ENCODE assay signal across 1 cellular context in genomic region chr4:183444149-183444952, GRCh38.
TF ChIP-seq lines count a peak whose summit lies in the region.

Gene CDKN2AIP (plus strand): TSS chr4:183444636. CDS start chr4:183444798, 162 bp downstream.

TF ChIP-seq in HepG2, 621 proteins besides CTCF, POLR2A, EP300 and RAD21 (continued from another document and continues in another):
- TF ChIP-seq SKIL (CRISPR knock-in tag; IDR thresholded peaks at IDR 0.05; ENCODE audit: borderline replicate concordance) (peak; percentile 73), ZNF646 (CRISPR knock-in tag; IDR thresholded peaks at IDR 0.05) (peak; percentile 75; the same call in 1 of the 2 replicates), GTF3A (CRISPR knock-in tag; conservative IDR thresholded peaks at IDR 0.05) (no peak), PCBP1 (IDR thresholded peaks at IDR 0.05; ENCODE audit: borderline replicate concordance, low read depth, low read length) (no peak), MAFK (conservative IDR thresholded peaks at IDR 0.05 in 1 of 2, IDR thresholded peaks at IDR 0.05 in 1 of 2; ENCODE audit: low read length in 2 of 2) (no peak), SRSF9 (IDR thresholded peaks at IDR 0.05; ENCODE audit: borderline replicate concordance, insufficient read depth, low read depth, low read length, poor library complexity, severe bottlenecking) (no peak), ZFP36L1 (CRISPR knock-in tag; IDR thresholded peaks at IDR 0.05) (no peak; the same call in 1 of the 2 replicates), ZNF549 (CRISPR knock-in tag; IDR thresholded peaks at IDR 0.05) (no peak), CCDC6 (CRISPR knock-in tag; IDR thresholded peaks at IDR 0.05) (peak; percentile 80; the same call in 1 of the 2 replicates), ZNF552 (CRISPR knock-in tag; IDR thresholded peaks at IDR 0.05; ENCODE audit: borderline replicate concordance) (no peak), ZBTB21 (CRISPR knock-in tag; IDR thresholded peaks at IDR 0.05) (no peak; the same call in 1 of the 2 replicates), THAP9 (CRISPR knock-in tag; IDR thresholded peaks at IDR 0.05; ENCODE audit: borderline replicate concordance) (peak; percentile 66), GATA4 (IDR thresholded peaks at IDR 0.05; ENCODE audit: borderline replicate concordance, low read depth) (peak; percentile 53; the same call in 1 of the 2 replicates), MAZ (IDR thresholded peaks at IDR 0.05; ENCODE audit: borderline replicate concordance, low read depth, low read length) (0 out of 2 replicates have a peak, but pooled peaks have one; percentile 21), MAZ (CRISPR knock-in tag; IDR thresholded peaks at IDR 0.05; ENCODE audit: low read depth) (peak; percentile 88), KDM5B (CRISPR knock-in tag; IDR thresholded peaks at IDR 0.05; ENCODE audit: borderline replicate concordance) (0 out of 2 replicates have a peak, but pooled peaks have one; percentile 29), PTBP1 (IDR thresholded peaks at IDR 0.05; ENCODE audit: low read depth, low read length, poor library complexity, severe bottlenecking) (no peak), REL (CRISPR knock-in tag; conservative IDR thresholded peaks at IDR 0.05) (peak; percentile 75), FOXC1 (CRISPR knock-in tag; IDR thresholded peaks at IDR 0.05; ENCODE audit: borderline replicate concordance) (peak; percentile 57), ZBTB14 (CRISPR knock-in tag; IDR thresholded peaks at IDR 0.05) (peak; percentile 69), U2AF1 (optimal IDR thresholded peaks at IDR 0.05; ENCODE audit: low read depth, low read length) (no peak), NR2F2 (IDR thresholded peaks at IDR 0.05; ENCODE audit: borderline replicate concordance, low read depth) (no peak; the same call in 1 of the 2 replicates), ZNF766 (CRISPR knock-in tag; IDR thresholded peaks at IDR 0.05; ENCODE audit: borderline replicate concordance) (no peak), GABPA (IDR thresholded peaks at IDR 0.05; ENCODE audit: low read depth, low read length) (peak; percentile 73), GABPA (CRISPR knock-in tag; IDR thresholded peaks at IDR 0.05; ENCODE audit: low read depth) (peak; percentile 87), FOXO1 (CRISPR knock-in tag; IDR thresholded peaks at IDR 0.05) (no peak; the same call in 1 of the 2 replicates), ZMYM3 (CRISPR knock-in tag; IDR thresholded peaks at IDR 0.05) (no peak; the same call in 1 of the 2 replicates), ZNF674 (CRISPR knock-in tag; IDR thresholded peaks at IDR 0.05; ENCODE audit: low read depth) (peak; percentile 56), ELF1 (CRISPR knock-in tag; IDR thresholded peaks at IDR 0.05) (peak; percentile 68), GATAD2A (CRISPR knock-in tag; IDR thresholded peaks at IDR 0.05) (no peak), HMGA1 (CRISPR knock-in tag; conservative IDR thresholded peaks at IDR 0.05) (no peak), ZBTB34 (CRISPR knock-in tag; IDR thresholded peaks at IDR 0.05) (peak; percentile 63), ZBTB44 (CRISPR knock-in tag; IDR thresholded peaks at IDR 0.05) (no peak), IRF2 (CRISPR knock-in tag; IDR thresholded peaks at IDR 0.05) (0 out of 2 replicates have a peak, but pooled peaks have one; percentile 13), PRDM4 (CRISPR knock-in tag; IDR thresholded peaks at IDR 0.05; ENCODE audit: borderline replicate concordance) (no peak), ELK4 (CRISPR knock-in tag; IDR thresholded peaks at IDR 0.05; ENCODE audit: borderline replicate concordance) (no peak), REXO4 (CRISPR knock-in tag; IDR thresholded peaks at IDR 0.05; ENCODE audit: borderline replicate concordance) (no peak), RBM39 (IDR thresholded peaks at IDR 0.05; ENCODE audit: low read depth, low read length, poor library complexity, severe bottlenecking) (peak; percentile 84), ATF3 (CRISPR knock-in tag; IDR thresholded peaks at IDR 0.05) (peak; percentile 3; the same call in 1 of the 2 replicates), ETV6 (CRISPR knock-in tag; conservative IDR thresholded peaks at IDR 0.05) (peak; percentile 64; the same call in 1 of the 2 replicates), ZNF616 (CRISPR knock-in tag; IDR thresholded peaks at IDR 0.05; ENCODE audit: low read depth) (peak; percentile 67; the same call in 1 of the 2 replicates)
